ENCODE assay signal across 17 cellular contexts in the genomic region with DNA sequence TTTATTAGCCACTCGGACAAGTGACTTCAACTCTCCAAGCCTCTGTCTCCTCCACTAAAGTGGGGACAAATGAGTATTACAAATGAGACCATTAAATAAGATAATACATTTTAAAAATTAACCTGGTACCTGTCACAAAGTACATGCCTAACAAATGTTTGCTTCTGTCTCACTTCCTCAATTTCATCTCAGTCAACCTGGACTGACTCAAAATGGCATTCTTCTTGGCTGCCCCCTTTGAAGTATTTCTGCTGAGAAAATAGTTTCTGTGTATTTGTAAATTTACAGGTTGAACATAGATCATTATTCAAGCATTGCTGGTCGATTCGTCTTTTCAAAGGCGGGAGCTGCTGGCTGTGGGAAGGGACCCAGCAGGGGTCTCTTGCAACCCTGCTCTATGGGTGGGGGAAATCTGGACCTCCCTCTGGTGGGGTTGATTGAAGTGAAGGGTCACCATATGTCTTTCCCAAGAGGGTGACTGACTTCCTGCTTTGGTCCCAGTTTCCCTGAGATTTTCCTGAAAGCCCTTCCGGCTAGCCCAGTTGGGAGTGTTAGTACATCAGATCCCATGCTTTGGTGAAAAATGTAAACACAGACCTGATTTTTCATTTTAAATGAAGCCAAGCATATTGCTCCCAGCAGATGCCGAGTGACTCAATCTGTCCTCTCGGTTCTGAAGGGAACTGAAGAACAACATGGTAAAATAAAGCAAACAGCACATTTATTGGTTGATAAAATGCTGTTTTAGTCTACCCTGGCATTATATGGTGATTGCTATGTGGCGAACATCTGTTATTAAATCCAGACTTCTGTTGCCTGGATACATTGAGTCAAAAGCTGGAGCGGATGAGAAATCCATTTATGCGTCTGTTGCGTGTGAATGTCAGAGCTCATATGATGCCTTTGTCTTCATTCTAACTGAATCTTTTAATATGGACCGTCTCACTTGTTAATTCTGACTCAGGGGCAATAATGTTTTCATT.
DNase-seq lines count a peak whose midpoint lies in the region; ATAC-seq and TF ChIP-seq lines count a peak whose summit lies in the region.
"Had no signal": no experiment of that assay in that cellular context is flagged by ENCODE, and none has a peak within 500 bp of the region (broad histone marks: within the 10 kb centered on the region; RNA-seq: fewer than 3 reads in every experiment).

No MANE protein-coding gene starts in this region.

- peaks cover 0 to 3% of the 10 kb centered on the region in 2 donors for H3K36me3 Mint-ChIP-seq in stimulated activated naive B cell treated with anti-CD40 and anti-IgM and Interleukin-4, amounts not matched to agents 10 μg/mL and 1 μg/mL and 100 μg/mL, for 72 hours

- no peak overlapping the region for H2AFZ ChIP-seq in hepatocyte

- H3K9me3 Mint-ChIP-seq in stimulated activated naive B cell treated with anti-CD40 and anti-IgM and Interleukin-4, amounts not matched to agents 10 μg/mL and 1 μg/mL and 100 μg/mL, for 72 hours, result peaks cover 13 to 14% of the 10 kb centered on the region in 2 donors

- H3K4me3 ChIP-seq in hepatocyte, result no peak overlapping the region
- H3K4me3 ChIP-seq: SK-N-MC, testis had no signal

- H3K27me3 ChIP-seq in hepatocyte, result no peaks in the 10 kb centered on the region
- H3K27me3 ChIP-seq: testis had no signal

- no peak overlapping the region for H3K27ac Mint-ChIP-seq in stimulated activated naive B cell treated with anti-CD40 and anti-IgM and Interleukin-4, amounts not matched to agents 10 μg/mL and 1 μg/mL and 100 μg/mL, for 72 hours

- no peaks in the 10 kb centered on the region for H3K9me3 ChIP-seq in hepatocyte (ENCODE audit: low read depth)
- H3K9me3 ChIP-seq: testis had no signal

- H3K4me1 ChIP-seq in hepatocyte (ENCODE audit: insufficient read depth), result peaks cover 5% of the 10 kb centered on the region

- WGBS in hepatocyte (ENCODE audit: low lambda C conversion rate, missing lambda C conversion rate), result 69% methylated on average over 12 of the region's 12 CpGs

- peak; percentile 37 for ATAC-seq in GM21390 (IDR thresholded peaks at IDR 0.05; ENCODE audit: unreplicated experiment)
- ATAC-seq in stimulated activated naive B cell treated with anti-CD40 and anti-IgM and Interleukin-4, amounts not matched to agents 10 μg/mL and 1 μg/mL and 100 μg/mL, for 72 hours (replicated peaks), result peak; percentile 67 to 71

- no peaks in the 10 kb centered on the region for H4K20me1 ChIP-seq in hepatocyte (ENCODE audit: insufficient read depth, poor library complexity, severe bottlenecking)

- no peak overlapping the region for H3K4me3 Mint-ChIP-seq in stimulated activated naive B cell treated with anti-CD40 and anti-IgM and Interleukin-4, amounts not matched to agents 10 μg/mL and 1 μg/mL and 100 μg/mL, for 72 hours

- no peak overlapping the region for H3K4me2 ChIP-seq in hepatocyte

- H3K27me3 Mint-ChIP-seq in stimulated activated naive B cell treated with anti-CD40 and anti-IgM and Interleukin-4, amounts not matched to agents 10 μg/mL and 1 μg/mL and 100 μg/mL, for 72 hours, result peaks cover 23 to 28% of the 10 kb centered on the region in 2 donors

- no peaks in the 10 kb centered on the region for H3K9me2 ChIP-seq in hepatocyte (replicated peaks; ENCODE audit: insufficient read depth)

- no peak overlapping the region for H3K27ac ChIP-seq in hepatocyte
- H3K27ac ChIP-seq: SK-N-MC, testis had no signal

- DNase-seq in NCI-H1694 (lab: John Stamatoyannopoulos, UW) (peak; percentile 84), dedifferentiated amniotic fluid mesenchymal stem cell (ENCODE audit: extremely low spot score) (peak; percentile 24), SIG-M5 (lab: John Stamatoyannopoulos, UW) (no peak), hepatocyte (ENCODE audit: low spot score) (no peak), HuH-7 (ENCODE audit: low spot score) (no peak)
- no peak for DNase-seq in stimulated activated naive B cell treated with anti-CD40 and anti-IgM and Interleukin-4, amounts not matched to agents 10 μg/mL and 1 μg/mL and 100 μg/mL, for 72 hours
- DNase-seq: activated effector memory CD4-positive, alpha-beta T cell treated with anti-CD3 and anti-CD28 coated beads, Interleukin-2, amount 50 U/mL, for 16 hours; amniotic stem cell; GDM1; NCI-H146; OCI-M1; posterior cingulate gyrus; stimulated activated CD4-positive, alpha-beta T cell treated with anti-CD3 and anti-CD28 coated beads, Interleukin-4, amount 100 ng/mL, for 24 hours; T1000; testis had no signal

- H3K36me3 ChIP-seq in hepatocyte (replicated peaks; ENCODE audit: insufficient read depth, low read depth), result no peaks in the 10 kb centered on the region

- no peaks in the 10 kb centered on the region for H3K79me2 ChIP-seq in hepatocyte

- peaks cover 6 to 9% of the 10 kb centered on the region in 2 donors for H3K4me1 Mint-ChIP-seq in stimulated activated naive B cell treated with anti-CD40 and anti-IgM and Interleukin-4, amounts not matched to agents 10 μg/mL and 1 μg/mL and 100 μg/mL, for 72 hours

- no peak for TF ChIP-seq CTCF in hepatocyte (IDR thresholded peaks at IDR 0.05; ENCODE audit: poor library complexity)

Comparison
In these comparisons a context has a peak if more than half of its experiments do, and no peak if none do; other contexts are left out.
1. DNase-seq: peak in NCI-H1694 (single experiment) and dedifferentiated amniotic fluid mesenchymal stem cell (single experiment); none in stimulated activated naive B cell treated with anti-CD40 and anti-IgM and Interleukin-4, amounts not matched to agents 10 μg/mL and 1 μg/mL and 100 μg/mL, for 72 hours (single experiment), SIG-M5 (single experiment), hepatocyte (single experiment) and HuH-7 (single experiment).